1 cellular context compared by ENCODE assay signal in the genomic region with DNA sequence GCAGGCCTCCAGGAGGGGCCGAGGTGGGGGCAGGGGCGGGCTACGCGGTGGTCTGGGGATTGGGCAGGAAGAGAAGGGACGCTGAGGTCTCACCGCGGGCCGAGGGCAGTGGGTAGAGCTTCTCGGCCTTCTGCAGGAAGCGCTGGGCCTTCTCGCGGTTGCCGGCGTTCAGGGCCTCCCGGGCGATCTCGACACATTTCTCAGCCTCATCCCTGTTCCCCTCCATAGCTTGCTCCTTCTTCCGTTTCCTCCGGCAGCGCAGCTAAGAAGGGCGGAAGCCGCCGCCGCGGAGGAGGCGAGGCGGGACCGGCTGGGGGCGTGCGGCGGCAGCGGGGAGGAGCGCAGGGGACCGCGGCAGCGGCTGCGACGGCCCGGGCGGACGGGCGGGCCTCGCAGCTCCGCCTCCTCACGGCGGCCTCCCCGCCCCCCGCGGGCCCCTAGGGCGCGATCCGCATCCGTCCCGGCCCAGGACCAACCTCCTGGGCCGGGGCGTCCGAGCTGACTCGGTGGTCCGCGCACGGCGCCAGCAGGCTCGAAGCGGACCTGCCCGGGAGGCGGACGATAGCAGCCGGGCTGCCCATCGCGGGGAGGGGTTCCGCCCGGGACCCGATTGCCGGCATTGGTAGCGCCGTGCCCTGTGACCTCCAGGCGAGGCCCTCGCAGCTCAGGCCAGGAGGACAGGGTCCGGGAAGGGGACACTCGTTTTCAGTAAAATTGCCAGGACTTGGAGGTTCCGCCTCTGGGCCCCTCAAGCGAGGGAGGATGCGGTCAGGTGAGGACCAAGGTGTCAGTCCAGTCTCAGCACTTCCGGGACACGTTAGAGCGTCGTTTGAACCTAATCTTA.
A peak's percentile ranks its signal among the peaks of the same experiment; 100 is the strongest.
TF ChIP-seq lines count a peak whose summit lies in the region.

A gene (minus strand): TSS at position 273 of the 844 bp plus-strand sequence. CDS start 47 bp downstream, at position 226.

TF ChIP-seq in WTC11, 78 proteins besides CTCF, POLR2A, EP300 and RAD21 (continued from another document):
- TF ChIP-seq, protein P1, sequence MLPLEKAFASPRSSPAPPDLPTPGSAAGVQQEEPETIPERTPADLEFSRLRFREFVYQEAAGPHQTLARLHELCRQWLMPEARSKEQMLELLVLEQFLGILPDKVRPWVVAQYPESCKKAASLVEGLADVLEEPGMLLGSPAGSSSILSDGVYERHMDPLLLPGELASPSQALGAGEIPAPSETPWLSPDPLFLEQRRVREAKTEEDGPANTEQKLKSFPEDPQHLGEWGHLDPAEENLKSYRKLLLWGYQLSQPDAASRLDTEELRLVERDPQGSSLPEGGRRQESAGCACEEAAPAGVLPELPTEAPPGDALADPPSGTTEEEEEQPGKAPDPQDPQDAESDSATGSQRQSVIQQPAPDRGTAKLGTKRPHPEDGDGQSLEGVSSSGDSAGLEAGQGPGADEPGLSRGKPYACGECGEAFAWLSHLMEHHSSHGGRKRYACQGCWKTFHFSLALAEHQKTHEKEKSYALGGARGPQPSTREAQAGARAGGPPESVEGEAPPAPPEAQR (CRISPR knock-in tag; IDR thresholded peaks at IDR 0.05) = no peak
- TF ChIP-seq SP1 (CRISPR knock-in tag; conservative IDR thresholded peaks at IDR 0.05) (peak; percentile 60; the same call in 1 of the 2 replicates), NFYB (CRISPR knock-in tag; conservative IDR thresholded peaks at IDR 0.05; ENCODE audit: low read depth) (peak; percentile 49; the same call in 1 of the 2 replicates), TCF7 (CRISPR knock-in tag; IDR thresholded peaks at IDR 0.05; ENCODE audit: low read depth) (peak; percentile 88), IRF2 (CRISPR knock-in tag; IDR thresholded peaks at IDR 0.05; ENCODE audit: borderline replicate concordance, low read depth) (0 out of 2 replicates have a peak, but pooled peaks have one; percentile 73), FOXJ3 (CRISPR knock-in tag; IDR thresholded peaks at IDR 0.05; ENCODE audit: borderline replicate concordance) (no peak), CREM (CRISPR knock-in tag; IDR thresholded peaks at IDR 0.05) (no peak), MYBL2 (CRISPR knock-in tag; IDR thresholded peaks at IDR 0.05) (peak; percentile 73)
- TF ChIP-seq, protein P2, sequence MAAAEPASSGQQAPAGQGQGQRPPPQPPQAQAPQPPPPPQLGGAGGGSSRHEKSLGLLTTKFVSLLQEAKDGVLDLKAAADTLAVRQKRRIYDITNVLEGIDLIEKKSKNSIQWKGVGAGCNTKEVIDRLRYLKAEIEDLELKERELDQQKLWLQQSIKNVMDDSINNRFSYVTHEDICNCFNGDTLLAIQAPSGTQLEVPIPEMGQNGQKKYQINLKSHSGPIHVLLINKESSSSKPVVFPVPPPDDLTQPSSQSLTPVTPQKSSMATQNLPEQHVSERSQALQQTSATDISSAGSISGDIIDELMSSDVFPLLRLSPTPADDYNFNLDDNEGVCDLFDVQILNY (CRISPR knock-in tag; IDR thresholded peaks at IDR 0.05) = peak; percentile 55; the same call in 1 of the 2 replicates
- TF ChIP-seq, protein P3, sequence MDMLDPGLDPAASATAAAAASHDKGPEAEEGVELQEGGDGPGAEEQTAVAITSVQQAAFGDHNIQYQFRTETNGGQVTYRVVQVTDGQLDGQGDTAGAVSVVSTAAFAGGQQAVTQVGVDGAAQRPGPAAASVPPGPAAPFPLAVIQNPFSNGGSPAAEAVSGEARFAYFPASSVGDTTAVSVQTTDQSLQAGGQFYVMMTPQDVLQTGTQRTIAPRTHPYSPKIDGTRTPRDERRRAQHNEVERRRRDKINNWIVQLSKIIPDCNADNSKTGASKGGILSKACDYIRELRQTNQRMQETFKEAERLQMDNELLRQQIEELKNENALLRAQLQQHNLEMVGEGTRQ (CRISPR knock-in tag; IDR thresholded peaks at IDR 0.05) = peak; percentile 61
- TF ChIP-seq, protein P4, sequence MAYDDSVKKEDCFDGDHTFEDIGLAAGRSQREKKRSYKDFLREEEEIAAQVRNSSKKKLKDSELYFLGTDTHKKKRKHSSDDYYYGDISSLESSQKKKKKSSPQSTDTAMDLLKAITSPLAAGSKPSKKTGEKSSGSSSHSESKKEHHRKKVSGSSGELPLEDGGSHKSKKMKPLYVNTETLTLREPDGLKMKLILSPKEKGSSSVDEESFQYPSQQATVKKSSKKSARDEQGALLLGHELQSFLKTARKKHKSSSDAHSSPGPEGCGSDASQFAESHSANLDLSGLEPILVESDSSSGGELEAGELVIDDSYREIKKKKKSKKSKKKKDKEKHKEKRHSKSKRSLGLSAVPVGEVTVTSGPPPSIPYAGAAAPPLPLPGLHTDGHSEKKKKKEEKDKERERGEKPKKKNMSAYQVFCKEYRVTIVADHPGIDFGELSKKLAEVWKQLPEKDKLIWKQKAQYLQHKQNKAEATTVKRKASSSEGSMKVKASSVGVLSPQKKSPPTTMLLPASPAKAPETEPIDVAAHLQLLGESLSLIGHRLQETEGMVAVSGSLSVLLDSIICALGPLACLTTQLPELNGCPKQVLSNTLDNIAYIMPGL (CRISPR knock-in tag; IDR thresholded peaks at IDR 0.05) = peak; percentile 82; the same call in 1 of the 2 replicates
